In the genomic region with DNA sequence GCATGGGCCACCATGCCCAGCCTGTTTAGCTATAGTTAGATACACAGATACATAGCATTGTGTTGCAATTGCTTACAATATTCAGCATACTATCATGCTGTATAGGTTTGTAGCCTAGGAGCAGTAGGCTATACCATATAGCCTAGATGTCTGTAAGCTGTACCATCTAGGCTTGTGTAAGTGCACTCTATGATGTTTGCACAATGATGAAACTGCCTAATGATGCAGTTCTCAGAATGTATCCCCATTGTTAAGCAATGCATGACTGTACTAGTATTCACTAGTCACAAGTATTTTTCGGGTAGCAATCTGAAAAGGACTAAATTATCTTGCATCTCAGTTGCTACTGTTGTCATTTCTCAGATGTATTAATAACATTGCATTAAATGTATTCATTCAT, we compare ENCODE assay signal across 23 cellular contexts. TPM values are rescaled to one million over a fixed set of nuclear protein-coding genes. Genes with fewer than 3 reads are reported as not detected.
DNase-seq lines count a peak whose midpoint lies in the region; ATAC-seq, FAIRE-seq and TF ChIP-seq lines count a peak whose summit lies in the region.
"Had no signal": no experiment of that assay in that cellular context is flagged by ENCODE, and none has a peak within 500 bp of the region (broad histone marks: within the 10 kb centered on the region; RNA-seq: fewer than 3 reads in every experiment).

No MANE protein-coding gene starts in this region.

- H3K4me3 ChIP-seq in epithelial cell of esophagus (ENCODE audit: low read length) (no peak overlapping the region), neutrophil (ENCODE audit: low read depth in 1 of 2, low read length in 1 of 2) (no peak overlapping the region)
- H3K4me3 ChIP-seq: lower lobe of right lung, tibial artery had no signal

- no peak overlapping the region for H3K27ac Mint-ChIP-seq in progenitor cell of endocrine pancreas
- H3K27ac Mint-ChIP-seq: activated CD4-positive, alpha-beta memory T cell treated with anti-CD3 and anti-CD28 coated beads for 36 hours; activated naive CD8-positive, alpha-beta T cell treated with anti-CD3 and anti-CD28 coated beads, Interleukin-2, amount 10 ng/mL, durations not matched to agents 7 days and 5 days; stimulated activated naive CD8-positive, alpha-beta T cell treated with anti-CD3 and anti-CD28 coated beads, Interleukin-15, Interleukin-2, amounts not matched to agents 100 ng/mL and 50 ng/mL, for 24 hours had no signal

- peak overlapping the region; percentile 4 for H3K27ac ChIP-seq in neutrophil
- H3K27ac ChIP-seq: KMS-11, lower lobe of right lung, parathyroid adenoma, tibial artery had no signal

- no peak for ATAC-seq in GM18502 (IDR thresholded peaks at IDR 0.05; ENCODE audit: poor library complexity, unreplicated experiment)
- ATAC-seq: lower lobe of right lung, sciatic nerve had no signal

- H3K9me3 ChIP-seq in neutrophil: no peaks in the 10 kb centered on the region
- H3K9me3 ChIP-seq: lower lobe of right lung, tibial artery had no signal

- DNase-seq in HTR-8/SVneo (ENCODE audit: insufficient read length, low spot score): no peak
- DNase-seq in RKO (ENCODE audit: low spot score): peak; percentile 14
- peak; percentile 89 for DNase-seq in epithelial cell of esophagus (ENCODE audit: low read depth)
- no peak for DNase-seq in progenitor cell of endocrine pancreas (ENCODE audit: low spot score, unreplicated experiment)
- DNase-seq in Ammon's horn (ENCODE audit: low spot score): no peak
- DNase-seq: activated CD4-positive, alpha-beta memory T cell treated with anti-CD3 and anti-CD28 coated beads for 36 hours; activated CD4-positive, CD25-positive, alpha-beta regulatory T cell; activated effector memory CD4-positive, alpha-beta T cell treated with anti-CD3 and anti-CD28 coated beads, Interleukin-2, amount 50 U/mL, for 16 hours; activated naive CD8-positive, alpha-beta T cell treated with anti-CD3 and anti-CD28 coated beads, Interleukin-2, amount 10 ng/mL, durations not matched to agents 7 days and 5 days; CD4-positive, alpha-beta memory T cell; lower lobe of right lung; NCI-H1092; NCI-H187 treated with DMSO at 0.1 percent for 48 hours; NCI-H69; Right ventricle myocardium superior; T1000; tibial artery had no signal

- no peaks in the 10 kb centered on the region for H3K27me3 ChIP-seq in neutrophil
- H3K27me3 ChIP-seq: tibial artery had no signal

- TF ChIP-seq CTCF in epithelial cell of esophagus (IDR thresholded peaks at IDR 0.05; ENCODE audit: insufficient read depth, low read depth, low read length, missing control alignments) (no peak), neutrophil (IDR thresholded peaks at IDR 0.05) (no peak), progenitor cell of endocrine pancreas (IDR thresholded peaks at IDR 0.05; ENCODE audit: unreplicated experiment) (no peak)

- FAIRE-seq in HTR-8/SVneo (lab: Jason Lieb, UNC): peak; percentile 81

- no peaks in the 10 kb centered on the region for H3K4me1 Mint-ChIP-seq in progenitor cell of endocrine pancreas (ENCODE audit: low read depth)
- H3K4me1 Mint-ChIP-seq: activated naive CD8-positive, alpha-beta T cell treated with anti-CD3 and anti-CD28 coated beads, Interleukin-2, amount 10 ng/mL, durations not matched to agents 7 days and 5 days had no signal

- peaks cover 11% of the 10 kb centered on the region for H3K36me3 Mint-ChIP-seq in progenitor cell of endocrine pancreas (ENCODE audit: insufficient read depth)

- peaks cover 0 to 3% of the 10 kb centered on the region in 2 experiments for H3K4me1 ChIP-seq in neutrophil (ENCODE audit: control insufficient read depth in 1 of 2, insufficient read depth in 1 of 2, low read depth in 1 of 2, low read length in 1 of 2)
- H3K4me1 ChIP-seq: lower lobe of right lung, parathyroid adenoma had no signal

- peaks cover 85% of the 10 kb centered on the region for H3K36me3 ChIP-seq in neutrophil

- H3K4me3 Mint-ChIP-seq in progenitor cell of endocrine pancreas (ENCODE audit: low read depth): no peak overlapping the region
- H3K4me3 Mint-ChIP-seq: activated CD4-positive, alpha-beta memory T cell treated with anti-CD3 and anti-CD28 coated beads for 36 hours; activated naive CD8-positive, alpha-beta T cell treated with anti-CD3 and anti-CD28 coated beads, Interleukin-2, amount 10 ng/mL, durations not matched to agents 7 days and 5 days; CD4-positive, alpha-beta memory T cell; stimulated activated naive CD8-positive, alpha-beta T cell treated with anti-CD3 and anti-CD28 coated beads, Interleukin-15, Interleukin-2, amounts not matched to agents 100 ng/mL and 50 ng/mL, for 24 hours had no signal

- H3K9me3 Mint-ChIP-seq in progenitor cell of endocrine pancreas (ENCODE audit: low read depth): no peaks in the 10 kb centered on the region
- H3K9me3 Mint-ChIP-seq: activated CD4-positive, alpha-beta memory T cell treated with anti-CD3 and anti-CD28 coated beads for 36 hours; activated naive CD8-positive, alpha-beta T cell treated with anti-CD3 and anti-CD28 coated beads, Interleukin-2, amount 10 ng/mL, durations not matched to agents 7 days and 5 days; CD4-positive, alpha-beta memory T cell; stimulated activated naive CD8-positive, alpha-beta T cell treated with anti-CD3 and anti-CD28 coated beads, Interleukin-15, Interleukin-2, amounts not matched to agents 100 ng/mL and 50 ng/mL, for 24 hours had no signal

- H3K27me3 Mint-ChIP-seq in progenitor cell of endocrine pancreas: no peaks in the 10 kb centered on the region
- H3K27me3 Mint-ChIP-seq: activated CD4-positive, alpha-beta memory T cell treated with anti-CD3 and anti-CD28 coated beads for 36 hours; activated naive CD8-positive, alpha-beta T cell treated with anti-CD3 and anti-CD28 coated beads, Interleukin-2, amount 10 ng/mL, durations not matched to agents 7 days and 5 days; CD4-positive, alpha-beta memory T cell; stimulated activated naive CD8-positive, alpha-beta T cell treated with anti-CD3 and anti-CD28 coated beads, Interleukin-15, Interleukin-2, amounts not matched to agents 100 ng/mL and 50 ng/mL, for 24 hours had no signal

RNA-seq across cellular contexts. Expression of gene PIGB, which starts 16.0 kb away (rescaled TPM):
- total RNA-seq in progenitor cell of endocrine pancreas: 16.2 and 17.6 TPM in 2 replicates

RNA-seq across cellular contexts. Expression of gene PIGBOS1, which starts 16.1 kb away (rescaled TPM):
- 13.5 and 13.6 TPM in 2 replicates for total RNA-seq in progenitor cell of endocrine pancreas

RNA-seq across cellular contexts. Expression of gene RAB27A, which starts 45.4 kb away (rescaled TPM):
- total RNA-seq in progenitor cell of endocrine pancreas: 14.0 and 14.5 TPM in 2 replicates

Comparison
In these comparisons a context has a peak if more than half of its experiments do, and no peak if none do; other contexts are left out.
1. DNase-seq: peak in RKO (single experiment) and epithelial cell of esophagus (single experiment); none in HTR-8/SVneo (single experiment), progenitor cell of endocrine pancreas (single experiment) and Ammon's horn (single experiment).